10 cellular contexts compared by ENCODE assay signal in the genomic region with DNA sequence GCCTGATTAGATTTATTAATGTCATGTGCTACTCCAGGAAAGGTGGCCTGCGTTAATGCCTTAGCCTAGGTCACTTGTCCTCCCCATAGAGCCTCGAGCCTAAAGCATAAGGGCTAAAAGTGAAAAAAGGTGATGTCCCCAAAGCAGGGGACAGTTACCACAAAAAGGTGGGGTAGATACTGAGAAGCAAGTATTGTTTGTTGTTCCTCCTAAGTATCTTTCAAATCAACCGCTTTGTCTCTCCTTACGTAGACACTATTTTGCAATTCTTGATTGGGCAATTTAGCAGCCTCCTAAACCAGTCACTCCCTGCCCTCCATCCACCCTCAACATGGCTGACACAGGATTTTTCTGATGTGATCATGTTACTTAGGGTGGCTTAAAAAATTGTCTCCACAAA. TPM values are rescaled to one million over a fixed set of nuclear protein-coding genes. Genes with fewer than 3 reads are reported as not detected.
DNase-seq lines count a peak whose midpoint lies in the region; ATAC-seq and TF ChIP-seq lines count a peak whose summit lies in the region.
"Had no signal": no experiment of that assay in that cellular context is flagged by ENCODE, and none has a peak within 500 bp of the region (broad histone marks: within the 10 kb centered on the region; RNA-seq: fewer than 3 reads in every experiment).

No MANE protein-coding gene starts in this region.

- H3K4me1 ChIP-seq in smooth muscle cell (ENCODE audit: low read depth), result peaks cover 22% of the 10 kb centered on the region

- H3K4me2 ChIP-seq in smooth muscle cell, result no peak overlapping the region
- H3K4me2 ChIP-seq: KMS-11 had no signal

- H3F3A ChIP-seq in smooth muscle cell (ENCODE audit: low read depth), result no peaks in the 10 kb centered on the region

- H3K27me3 ChIP-seq in smooth muscle cell (ENCODE audit: low read depth), result no peaks in the 10 kb centered on the region

- H3K9ac ChIP-seq in smooth muscle cell (ENCODE audit: low read depth), result no peak overlapping the region
- H3K9ac ChIP-seq: KMS-11 had no signal

- H4K20me1 ChIP-seq in smooth muscle cell (ENCODE audit: low read depth), result no peaks in the 10 kb centered on the region

- WGBS in smooth muscle cell (ENCODE audit: low lambda C conversion rate), result 73% methylated on average over 4 of the region's 4 CpGs

- H3K4me3 ChIP-seq in fibroblast of pulmonary artery (replicated peaks; ENCODE audit: low read depth, low read length), result no peak overlapping the region
- no peak overlapping the region for H3K4me3 ChIP-seq in smooth muscle cell

- DNase-seq in NCI-H226, result peak; percentile 12
- peak; percentile 49 for DNase-seq in fibroblast of pulmonary artery (ENCODE audit: low read depth)
- DNase-seq in smooth muscle cell (lab: John Stamatoyannopoulos, UW; ENCODE audit: unreplicated experiment), result no peak
- DNase-seq: activated CD4-positive, alpha-beta T cell treated with anti-CD3 and anti-CD28 coated beads, Interleukin-2, amount 50 U/mL, for 1 hour; CD8-positive, alpha-beta memory T cell; NCI-H2081 treated with DMSO at 0.1 percent for 48 hours; T-cell had no signal

- no peak for TF ChIP-seq POLR2A in GM18505 (IDR thresholded peaks at IDR 0.05; ENCODE audit: borderline replicate concordance, extremely low read depth, insufficient read depth, insufficient read length)

- no peaks in the 10 kb centered on the region for H3K79me2 ChIP-seq in smooth muscle cell (ENCODE audit: low read depth)

- peak overlapping the region; percentile 5 for H2AFZ ChIP-seq in smooth muscle cell (ENCODE audit: low read depth)

- no peaks in the 10 kb centered on the region for H3K9me3 ChIP-seq in smooth muscle cell (replicated peaks; ENCODE audit: low read depth)

- peak overlapping the region; percentile 1 for H3K27ac ChIP-seq in smooth muscle cell (ENCODE audit: low read depth)
- H3K27ac ChIP-seq: KMS-11 had no signal

- no peaks in the 10 kb centered on the region for H3K36me3 ChIP-seq in smooth muscle cell (ENCODE audit: low read depth)

- no peak for TF ChIP-seq CTCF in fibroblast of pulmonary artery (IDR thresholded peaks at IDR 0.05; ENCODE audit: low read length, missing control alignments)
- TF ChIP-seq CTCF in smooth muscle cell (IDR thresholded peaks at IDR 0.05; ENCODE audit: borderline replicate concordance, insufficient read depth, poor library complexity, severe bottlenecking), result no peak

- ATAC-seq in GM18505 (IDR thresholded peaks at IDR 0.05; ENCODE audit: unreplicated experiment) (no peak), GM21825 (IDR thresholded peaks at IDR 0.05; ENCODE audit: unreplicated experiment) (no peak)
- ATAC-seq: T-cell had no signal

RNA-seq across cellular contexts. Expression of a gene that starts 6.7 kb away (rescaled TPM):
- 2.4 and 4.0 TPM in 2 replicates for total RNA-seq in smooth muscle cell
- 4.3 and 16.7 TPM in 2 replicates for polyA plus RNA-seq in smooth muscle cell
- total RNA-seq: CD8-positive, alpha-beta memory T cell had no signal
- polyA plus RNA-seq: CD8-positive, alpha-beta memory T cell had no signal

RNA-seq across cellular contexts. Expression of a gene that starts 7.5 kb away (rescaled TPM):
- total RNA-seq in smooth muscle cell, result 47.1 and 71.9 TPM in 2 replicates
- 51.1 and 67.9 TPM in 2 replicates for polyA plus RNA-seq in smooth muscle cell
- polyA plus RNA-seq: CD8-positive, alpha-beta memory T cell had no signal

RNA-seq across cellular contexts. Expression of a gene that starts 18.8 kb away (rescaled TPM):
- 5.7 and 10.2 TPM in 2 replicates for total RNA-seq in smooth muscle cell
- polyA plus RNA-seq in smooth muscle cell, result 13.6 and 22.5 TPM in 2 replicates

RNA-seq across cellular contexts. Expression of a gene that starts 35.0 kb away (rescaled TPM):
- 3.3 and 6.9 TPM in 2 replicates for total RNA-seq in smooth muscle cell
- 3.3 and 8.5 TPM in 2 replicates for polyA plus RNA-seq in smooth muscle cell
- polyA plus RNA-seq: CD8-positive, alpha-beta memory T cell had no signal

RNA-seq across cellular contexts. Expression of a gene that starts 35.2 kb away (rescaled TPM):
- 141 and 156 TPM in 2 replicates for total RNA-seq in smooth muscle cell
- 319 and 344 TPM in 2 replicates for polyA plus RNA-seq in smooth muscle cell
